Comparison of ENCODE assay signal across 8 cellular contexts in genomic region chr13:93266681-93267080, GRCh38.
"Had no signal": no experiment of that assay in that cellular context is flagged by ENCODE, and none has a peak within 500 bp of the region (broad histone marks: within the 10 kb centered on the region; RNA-seq: fewer than 3 reads in every experiment).

No MANE protein-coding gene starts in this region.

- DNase-seq: IMR-90, KBM-7, KG1 had no signal

- FAIRE-seq: HepG2, HTR-8/SVneo, K562 had no signal

- H3K4me3 ChIP-seq: K562 had no signal

- H3K27ac ChIP-seq: HL-60, KMS-11 had no signal

- H3K9ac ChIP-seq: KMS-11 had no signal
